20 cellular contexts compared by ENCODE assay signal in the genomic region with DNA sequence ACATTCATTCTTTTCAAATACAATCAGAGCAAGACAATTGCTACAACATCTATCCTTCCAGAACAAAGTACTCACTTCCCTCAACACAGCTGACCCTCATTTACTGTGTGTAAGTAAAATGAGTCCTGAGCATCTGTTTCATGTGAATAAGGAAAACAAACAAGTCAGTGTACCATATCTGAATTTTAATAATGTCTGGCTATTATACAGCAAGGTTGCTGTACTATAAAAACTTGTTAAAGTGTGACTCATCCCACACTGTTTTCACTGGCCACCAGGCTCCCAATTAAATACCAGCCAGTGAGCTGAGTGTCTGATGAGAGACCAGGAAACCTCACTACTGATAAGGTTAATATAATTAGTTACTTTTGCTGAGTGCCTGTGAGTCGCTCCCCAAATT.
DNase-seq lines count a peak whose midpoint lies in the region; ATAC-seq and TF ChIP-seq lines count a peak whose summit lies in the region.
"Had no signal": no experiment of that assay in that cellular context is flagged by ENCODE, and none has a peak within 500 bp of the region (broad histone marks: within the 10 kb centered on the region; RNA-seq: fewer than 3 reads in every experiment).

No MANE protein-coding gene starts in this region.

- H3K27me3 ChIP-seq in breast epithelium (no peaks in the 10 kb centered on the region), endodermal cell (ENCODE audit: control insufficient read depth, insufficient read depth, low read length, poor library complexity, severe bottlenecking) (no peaks in the 10 kb centered on the region), prostate gland (replicated peaks; ENCODE audit: insufficient read depth) (no peaks in the 10 kb centered on the region)
- H3K27me3 ChIP-seq: esophagus squamous epithelium had no signal

- H3K9ac ChIP-seq in endodermal cell (ENCODE audit: extremely low read depth, low read length, poor library complexity, severe bottlenecking), result no peak overlapping the region

- H3K4me3 Mint-ChIP-seq in MCF 10A (ENCODE audit: unreplicated experiment) (no peak overlapping the region), endodermal cell (no peak overlapping the region)
- H3K4me3 Mint-ChIP-seq: activated naive CD8-positive, alpha-beta T cell treated with anti-CD3 and anti-CD28 coated beads, Interleukin-2, amount 50 U/mL, for 24 hours; stimulated activated memory B cell treated with anti-CD40 and anti-IgM and Interleukin-4, amounts not matched to agents 10 μg/mL and 1 μg/mL and 100 μg/mL, for 72 hours had no signal

- peaks cover 11% of the 10 kb centered on the region for H3K4me1 Mint-ChIP-seq in MCF 10A (ENCODE audit: insufficient read depth, unreplicated experiment)
- H3K4me1 Mint-ChIP-seq in endodermal cell, result peaks cover 21% of the 10 kb centered on the region
- H3K4me1 Mint-ChIP-seq: activated naive CD8-positive, alpha-beta T cell treated with anti-CD3 and anti-CD28 coated beads, Interleukin-2, amount 50 U/mL, for 24 hours; stimulated activated memory B cell treated with anti-CD40 and anti-IgM and Interleukin-4, amounts not matched to agents 10 μg/mL and 1 μg/mL and 100 μg/mL, for 72 hours had no signal

- ATAC-seq in HG02678 (IDR thresholded peaks at IDR 0.05; ENCODE audit: unreplicated experiment), result no peak
- ATAC-seq: activated naive CD8-positive, alpha-beta T cell treated with anti-CD3 and anti-CD28 coated beads, Interleukin-2, amount 50 U/mL, for 24 hours; stimulated activated memory B cell treated with anti-CD40 and anti-IgM and Interleukin-4, amounts not matched to agents 10 μg/mL and 1 μg/mL and 100 μg/mL, for 72 hours had no signal

- H3K27ac Mint-ChIP-seq in MCF 10A (ENCODE audit: low read depth, unreplicated experiment) (no peak overlapping the region), endodermal cell (peak overlapping the region; percentile 56)
- H3K27ac Mint-ChIP-seq: activated naive CD8-positive, alpha-beta T cell treated with anti-CD3 and anti-CD28 coated beads, Interleukin-2, amount 50 U/mL, for 24 hours; stimulated activated memory B cell treated with anti-CD40 and anti-IgM and Interleukin-4, amounts not matched to agents 10 μg/mL and 1 μg/mL and 100 μg/mL, for 72 hours had no signal

- no peaks in the 10 kb centered on the region for H3K27me3 Mint-ChIP-seq in MCF 10A (ENCODE audit: insufficient read depth, unreplicated experiment)
- H3K27me3 Mint-ChIP-seq in endodermal cell (ENCODE audit: insufficient read depth), result no peaks in the 10 kb centered on the region
- H3K27me3 Mint-ChIP-seq: stimulated activated memory B cell treated with anti-CD40 and anti-IgM and Interleukin-4, amounts not matched to agents 10 μg/mL and 1 μg/mL and 100 μg/mL, for 72 hours had no signal

- WGBS in endodermal cell (ENCODE audit: insufficient coverage in 1 of 2, insufficient read length in 1 of 2), 2 experiments, result 74% methylated on average over 1 of the region's 1 CpG; no CpG with 5 or more reads in 1 of the 2 experiments
- WGBS in prostate gland, result 28% methylated on average over 1 of the region's 1 CpG

- POLR2A ChIA-PET in MCF 10A (lab: Yijun Ruan, JAX), result no interaction called here

- no peak for TF ChIP-seq CTCF in MCF 10A (IDR thresholded peaks at IDR 0.05; ENCODE audit: unreplicated experiment)
- TF ChIP-seq CTCF in breast epithelium (IDR thresholded peaks at IDR 0.05), result no peak
- TF ChIP-seq CTCF in endodermal cell (conservative IDR thresholded peaks at IDR 0.05), result no peak
- TF ChIP-seq CTCF in prostate gland (IDR thresholded peaks at IDR 0.05), result no peak

- H3K9me3 ChIP-seq in breast epithelium, result no peaks in the 10 kb centered on the region
- H3K9me3 ChIP-seq in endodermal cell (ENCODE audit: control insufficient read depth, low read length), result no peaks in the 10 kb centered on the region
- no peaks in the 10 kb centered on the region for H3K9me3 ChIP-seq in prostate gland
- H3K9me3 ChIP-seq: esophagus squamous epithelium, SJCRH30, thoracic aorta had no signal

- H3K9me3 Mint-ChIP-seq in MCF 10A (ENCODE audit: unreplicated experiment) (no peaks in the 10 kb centered on the region), endodermal cell (no peaks in the 10 kb centered on the region)
- H3K9me3 Mint-ChIP-seq: activated naive CD8-positive, alpha-beta T cell treated with anti-CD3 and anti-CD28 coated beads, Interleukin-2, amount 50 U/mL, for 24 hours; stimulated activated memory B cell treated with anti-CD40 and anti-IgM and Interleukin-4, amounts not matched to agents 10 μg/mL and 1 μg/mL and 100 μg/mL, for 72 hours had no signal

- intact Hi-C loops in MCF 10A (cut with micrococcal nuclease) (no loop called here), breast epithelium (cut with DNase I; ENCODE audit: low total_unique reads) (no loop called here), prostate gland (cut with DNase I) (no loop called here)

- no peak overlapping the region for H3K27ac ChIP-seq in breast epithelium
- no peak overlapping the region for H3K27ac ChIP-seq in endodermal cell (ENCODE audit: low read depth, low read length)
- no peak overlapping the region for H3K27ac ChIP-seq in prostate gland
- H3K27ac ChIP-seq: esophagus squamous epithelium, SJCRH30, thoracic aorta had no signal

- CTCF ChIA-PET in MCF 10A (lab: Yijun Ruan, JAX), result interaction anchor here (0.7 kb wide), 1 partner anchor 24 kb away, joined by 3 read pairs; no protein-coding TSS in a partner anchor

- H3K4me3 ChIP-seq in breast epithelium (no peak overlapping the region), endodermal cell (ENCODE audit: low read length) (no peak overlapping the region), prostate gland (no peak overlapping the region)
- H3K4me3 ChIP-seq: esophagus squamous epithelium, SJCRH30, thoracic aorta had no signal

- H3K4me1 ChIP-seq in breast epithelium (no peaks in the 10 kb centered on the region), endodermal cell (ENCODE audit: control insufficient read depth, insufficient read depth, low read length) (peaks cover 6% of the 10 kb centered on the region), prostate gland (replicated peaks) (peaks cover 3% of the 10 kb centered on the region)
- H3K4me1 ChIP-seq: esophagus squamous epithelium, SJCRH30 had no signal

- TF ChIP-seq POLR2A in breast epithelium (IDR thresholded peaks at IDR 0.05) (no peak), prostate gland (IDR thresholded peaks at IDR 0.05) (no peak)

- BruUV-seq in MCF 10A (replicated peaks; lab: Mats Ljungman, UMichigan), result no TSS peak

- DNase-seq in MCF 10A (ENCODE audit: unreplicated experiment) (peak; percentile 27), breast epithelium (ENCODE audit: low spot score in 2 of 2) (no peak), RKO (ENCODE audit: low spot score) (peak; percentile 20), endodermal cell (no peak), prostate gland (ENCODE audit: low spot score) (peak; percentile 5), DMS153 treated with DMSO at 0.1 percent for 48 hours (lab: John Stamatoyannopoulos, UW; ENCODE audit: unreplicated experiment) (no peak), retina (no peak)
- DNase-seq: 8988T; activated CD8-positive, alpha-beta memory T cell treated with anti-CD3 and anti-CD28 coated beads for 24 hours; activated naive CD8-positive, alpha-beta T cell treated with anti-CD3 and anti-CD28 coated beads, Interleukin-2, amount 50 U/mL, for 24 hours; C1 segment of cervical spinal cord; central memory CD4-positive, alpha-beta T cell; esophagus squamous epithelium; MM.1S; NCI-H187; NCI-H446 treated with DMSO at 0.1 percent for 48 hours; SJCRH30 had no signal

- no peaks in the 10 kb centered on the region for H3K36me3 Mint-ChIP-seq in MCF 10A (ENCODE audit: insufficient read depth, unreplicated experiment)
- no peaks in the 10 kb centered on the region for H3K36me3 Mint-ChIP-seq in endodermal cell (ENCODE audit: low read depth)
- H3K36me3 Mint-ChIP-seq: stimulated activated memory B cell treated with anti-CD40 and anti-IgM and Interleukin-4, amounts not matched to agents 10 μg/mL and 1 μg/mL and 100 μg/mL, for 72 hours had no signal

- H3K36me3 ChIP-seq in breast epithelium (no peaks in the 10 kb centered on the region), endodermal cell (ENCODE audit: control insufficient read depth, insufficient read depth, low read length) (no peaks in the 10 kb centered on the region), prostate gland (no peaks in the 10 kb centered on the region)
- H3K36me3 ChIP-seq: esophagus squamous epithelium, SJCRH30, thoracic aorta had no signal

Comparison
In these comparisons a context has a peak if more than half of its experiments do, and no peak if none do; other contexts are left out.
1. DNase-seq: peak in MCF 10A (single experiment), RKO (single experiment) and prostate gland (single experiment); none in breast epithelium (0 of 2), endodermal cell (single experiment), DMS153 treated with DMSO at 0.1 percent for 48 hours (single experiment) and retina (single experiment).